9 cellular contexts compared by ENCODE assay signal in the genomic region with DNA sequence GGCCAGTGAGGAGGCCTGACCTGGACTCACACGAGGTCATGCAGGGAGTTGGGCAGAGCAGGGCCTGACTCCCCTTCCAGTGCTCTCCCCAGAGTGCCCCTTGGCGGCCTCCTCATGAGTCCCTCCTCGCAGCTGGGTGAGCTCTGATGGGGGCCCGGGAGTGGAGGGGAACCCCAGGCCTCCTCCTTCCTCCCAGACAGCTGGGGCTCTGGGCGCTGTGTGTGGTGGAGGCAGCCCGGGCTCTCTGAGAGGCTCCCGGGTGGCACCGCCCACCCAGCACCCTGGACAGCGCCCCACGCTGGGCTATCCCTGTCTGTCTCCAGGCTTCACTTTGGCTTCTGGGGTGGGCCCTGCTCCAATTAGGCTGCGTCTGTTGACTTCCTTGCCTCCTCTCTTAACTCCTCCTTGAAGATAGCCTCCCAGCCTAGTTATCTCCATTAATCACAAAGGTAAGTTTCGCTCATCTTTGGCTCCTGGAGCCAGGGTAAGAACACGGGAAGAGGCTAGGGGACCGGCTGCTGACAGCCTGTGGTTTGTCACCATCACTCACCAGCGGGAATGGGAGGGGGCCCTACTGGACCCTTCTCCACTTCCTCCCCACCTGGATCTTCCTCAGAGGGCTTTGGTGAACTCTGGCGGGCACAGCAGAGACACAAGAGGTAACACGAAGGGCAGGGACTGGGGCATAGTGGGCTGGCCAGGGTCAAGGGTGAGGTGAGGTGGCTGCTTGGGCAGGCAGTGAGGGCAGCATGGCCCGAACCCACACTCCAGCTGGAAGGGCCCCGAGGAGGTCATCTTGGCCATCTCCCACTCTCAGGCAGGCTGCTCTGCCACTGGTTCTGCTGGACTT. TPM values are rescaled to one million over a fixed set of nuclear protein-coding genes. Genes with fewer than 3 reads are reported as not detected.
DNase-seq lines count a peak whose midpoint lies in the region; ATAC-seq, FAIRE-seq and TF ChIP-seq lines count a peak whose summit lies in the region.
"Had no signal": no experiment of that assay in that cellular context is flagged by ENCODE, and none has a peak within 500 bp of the region (broad histone marks: within the 10 kb centered on the region; RNA-seq: fewer than 3 reads in every experiment).

No MANE protein-coding gene starts in this region.

- intact Hi-C loops in kidney (cut with DNase I): no loop called here

- POLR2A ChIA-PET in A549 (lab: Yijun Ruan, JAX) (no interaction called here), HEK293T (lab: Yijun Ruan, JAX) (no interaction called here)
- POLR2A ChIA-PET in activated CD8-positive, alpha-beta T cell treated with anti-CD3 and anti-CD28 coated beads, Interleukin-2, amount 10 ng/mL, durations not matched to agents 7 days and 5 days (lab: Charles Lee): no interaction called here

- H3K9me3 ChIP-seq in A549 (no peaks in the 10 kb centered on the region), kidney (ENCODE audit: control insufficient read depth in 1 of 2, low read length in 2 of 2) (no peaks in the 10 kb centered on the region)

- H3K4me2 ChIP-seq in A549: no peak overlapping the region

- peak; percentile 43 to 76; a peak in 5 of 6 replicates for ATAC-seq in A549
- ATAC-seq in activated CD8-positive, alpha-beta T cell treated with anti-CD3 and anti-CD28 coated beads, Interleukin-2, amount 10 ng/mL, durations not matched to agents 7 days and 5 days: peak; percentile 89
- no peak for ATAC-seq in HG03097 (IDR thresholded peaks at IDR 0.05; ENCODE audit: low FRiP score, unreplicated experiment)
- ATAC-seq in HG03521 (IDR thresholded peaks at IDR 0.05; ENCODE audit: unreplicated experiment): no peak

- H3K4me3 ChIP-seq in A549: no peak overlapping the region
- H3K4me3 ChIP-seq in kidney (ENCODE audit: low read length in 2 of 2): no peak overlapping the region
- H3K4me3 ChIP-seq: SK-N-MC had no signal

- H3K36me3 ChIP-seq in kidney (ENCODE audit: control insufficient read depth in 1 of 2, insufficient read depth in 2 of 2, low read length in 2 of 2): no peaks in the 10 kb centered on the region

- DNase-seq in A549 (ENCODE audit: low read depth in 1 of 2, low spot score in 1 of 2): no peak
- DNase-seq in HEK293T (ENCODE audit: extremely low spot score): peak; percentile 48
- peak; percentile 61 for DNase-seq in activated CD8-positive, alpha-beta T cell treated with anti-CD3 and anti-CD28 coated beads, Interleukin-2, amount 10 ng/mL, durations not matched to agents 7 days and 5 days
- peak; percentile 67 for DNase-seq in kidney
- DNase-seq in ureter (ENCODE audit: low spot score): no peak
- DNase-seq in inferior parietal cortex (ENCODE audit: extremely low spot score): no peak

- H3K4me1 Mint-ChIP-seq in activated CD8-positive, alpha-beta T cell treated with anti-CD3 and anti-CD28 coated beads, Interleukin-2, amount 10 ng/mL, durations not matched to agents 7 days and 5 days (ENCODE audit: low read depth): no peaks in the 10 kb centered on the region

- no peak overlapping the region for H3K4me3 Mint-ChIP-seq in activated CD8-positive, alpha-beta T cell treated with anti-CD3 and anti-CD28 coated beads, Interleukin-2, amount 10 ng/mL, durations not matched to agents 7 days and 5 days

- TF ChIP-seq POLR2A in A549 (IDR thresholded peaks at IDR 0.05; ENCODE audit: low read length): no peak

- H3K4me1 ChIP-seq in A549: no peaks in the 10 kb centered on the region
- no peaks in the 10 kb centered on the region for H3K4me1 ChIP-seq in kidney (ENCODE audit: control insufficient read depth in 1 of 2, insufficient read depth in 1 of 2, low read depth in 1 of 2, low read length in 2 of 2)

- no peak for FAIRE-seq in A549 (lab: Jason Lieb, UNC)
- FAIRE-seq in kidney (lab: Jason Lieb, UNC): no peak

- CTCF ChIA-PET in A549 (lab: Yijun Ruan, JAX): interaction anchor here (1.1 to 2.0 kb wide), 2 partner anchors 21 to 22 kb away, joined by 5 to 6 read pairs; no protein-coding TSS in a partner anchor
- CTCF ChIA-PET in HEK293T (lab: Yijun Ruan, JAX): interaction anchor here (2.0 kb wide), 1 partner anchor 161 kb away, joined by 6 read pairs; no protein-coding TSS in a partner anchor
- CTCF ChIA-PET in activated CD8-positive, alpha-beta T cell treated with anti-CD3 and anti-CD28 coated beads, Interleukin-2, amount 10 ng/mL, durations not matched to agents 7 days and 5 days (lab: Charles Lee): no interaction called here

- no peak for TF ChIP-seq EP300 in A549 (IDR thresholded peaks at IDR 0.05)

- H3K27ac Mint-ChIP-seq in activated CD8-positive, alpha-beta T cell treated with anti-CD3 and anti-CD28 coated beads, Interleukin-2, amount 10 ng/mL, durations not matched to agents 7 days and 5 days: no peak overlapping the region

- no peak overlapping the region for H3K9ac ChIP-seq in kidney (ENCODE audit: low read length in 2 of 2)

- no peak for TF ChIP-seq RAD21 in A549 (conservative IDR thresholded peaks at IDR 0.05 in 1 of 2, IDR thresholded peaks at IDR 0.05 in 1 of 2)

- H3K27ac ChIP-seq in A549 (no peak overlapping the region), kidney (ENCODE audit: low read depth in 2 of 2, low read length in 2 of 2) (no peak overlapping the region)
- H3K27ac ChIP-seq: SK-N-MC had no signal

- H3K36me3 Mint-ChIP-seq in activated CD8-positive, alpha-beta T cell treated with anti-CD3 and anti-CD28 coated beads, Interleukin-2, amount 10 ng/mL, durations not matched to agents 7 days and 5 days (ENCODE audit: low read depth): no peaks in the 10 kb centered on the region

- H3K9me3 Mint-ChIP-seq in activated CD8-positive, alpha-beta T cell treated with anti-CD3 and anti-CD28 coated beads, Interleukin-2, amount 10 ng/mL, durations not matched to agents 7 days and 5 days (ENCODE audit: insufficient read depth): no peaks in the 10 kb centered on the region

- WGBS in A549 (ENCODE audit: missing lambda C conversion rate): 31% methylated on average over 14 of the region's 19 CpGs

- no peaks in the 10 kb centered on the region for H3K27me3 Mint-ChIP-seq in activated CD8-positive, alpha-beta T cell treated with anti-CD3 and anti-CD28 coated beads, Interleukin-2, amount 10 ng/mL, durations not matched to agents 7 days and 5 days (ENCODE audit: low read depth)

- TF ChIP-seq CTCF in A549 (IDR thresholded peaks at IDR 0.05): no peak
- no peak for TF ChIP-seq CTCF in kidney (IDR thresholded peaks at IDR 0.05; ENCODE audit: borderline replicate concordance, extremely low read depth, insufficient read depth)

TF ChIP-seq in A549, 52 proteins besides CTCF, POLR2A, EP300 and RAD21 (continues in another document):
- TF ChIP-seq, protein P1, sequence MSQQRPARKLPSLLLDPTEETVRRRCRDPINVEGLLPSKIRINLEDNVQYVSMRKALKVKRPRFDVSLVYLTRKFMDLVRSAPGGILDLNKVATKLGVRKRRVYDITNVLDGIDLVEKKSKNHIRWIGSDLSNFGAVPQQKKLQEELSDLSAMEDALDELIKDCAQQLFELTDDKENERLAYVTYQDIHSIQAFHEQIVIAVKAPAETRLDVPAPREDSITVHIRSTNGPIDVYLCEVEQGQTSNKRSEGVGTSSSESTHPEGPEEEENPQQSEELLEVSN (IDR thresholded peaks at IDR 0.05; ENCODE audit: borderline replicate concordance, low read depth): no peak
- TF ChIP-seq BHLHE40 (IDR thresholded peaks at IDR 0.05; ENCODE audit: low read depth, low read length) (no peak), EHMT2 (IDR thresholded peaks at IDR 0.05; ENCODE audit: low read depth) (0 out of 2 replicates have a peak, but pooled peaks have one; percentile 39), ZNF302 (CRISPR knock-in tag; IDR thresholded peaks at IDR 0.05) (no peak), KDM5A (IDR thresholded peaks at IDR 0.05) (no peak), FOSL2 (IDR thresholded peaks at IDR 0.05) (no peak), FOSL2 (CRISPR knock-in tag; IDR thresholded peaks at IDR 0.05) (no peak), POLR2AphosphoS2 (conservative IDR thresholded peaks at IDR 0.05; ENCODE audit: low read length) (no peak), CHD2 (IDR thresholded peaks at IDR 0.05; ENCODE audit: low read length, partially characterized antibody) (no peak), EHF (CRISPR knock-in tag; IDR thresholded peaks at IDR 0.05) (no peak)

TF ChIP-seq in HEK293T, 16 proteins besides CTCF, POLR2A, EP300 and RAD21:
- TF ChIP-seq SUZ12 (IDR thresholded peaks at IDR 0.05) (no peak), FOXM1 (IDR thresholded peaks at IDR 0.05; ENCODE audit: borderline replicate concordance) (no peak), HDGF (IDR thresholded peaks at IDR 0.05; ENCODE audit: borderline replicate concordance) (no peak), SP1 (IDR thresholded peaks at IDR 0.05) (no peak), ZNF384 (IDR thresholded peaks at IDR 0.05) (no peak), CTBP1 (IDR thresholded peaks at IDR 0.05; ENCODE audit: borderline replicate concordance) (no peak), FOXK2 (IDR thresholded peaks at IDR 0.05) (no peak), LEF1 (IDR thresholded peaks at IDR 0.05; ENCODE audit: borderline replicate concordance) (no peak), ARNT (IDR thresholded peaks at IDR 0.05) (no peak), L3MBTL2 (conservative IDR thresholded peaks at IDR 0.05) (no peak), BHLHE40 (IDR thresholded peaks at IDR 0.05; ENCODE audit: borderline replicate concordance) (no peak), FOXA1 (IDR thresholded peaks at IDR 0.05) (no peak), TARDBP (IDR thresholded peaks at IDR 0.05) (no peak)
- TF ChIP-seq, protein P2, sequence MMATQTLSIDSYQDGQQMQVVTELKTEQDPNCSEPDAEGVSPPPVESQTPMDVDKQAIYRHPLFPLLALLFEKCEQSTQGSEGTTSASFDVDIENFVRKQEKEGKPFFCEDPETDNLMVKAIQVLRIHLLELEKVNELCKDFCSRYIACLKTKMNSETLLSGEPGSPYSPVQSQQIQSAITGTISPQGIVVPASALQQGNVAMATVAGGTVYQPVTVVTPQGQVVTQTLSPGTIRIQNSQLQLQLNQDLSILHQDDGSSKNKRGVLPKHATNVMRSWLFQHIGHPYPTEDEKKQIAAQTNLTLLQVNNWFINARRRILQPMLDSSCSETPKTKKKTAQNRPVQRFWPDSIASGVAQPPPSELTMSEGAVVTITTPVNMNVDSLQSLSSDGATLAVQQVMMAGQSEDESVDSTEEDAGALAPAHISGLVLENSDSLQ (IDR thresholded peaks at IDR 0.05): no peak

RNA-seq across cellular contexts. Expression of a gene that starts 13.1 kb away (rescaled TPM):
- 0.03 TPM in 1 of 2 replicates, not detected in the other for polyA plus RNA-seq in A549 (2011; rRNA removed)
- polyA plus RNA-seq in A549 (2012; cell fraction: cytosol; rRNA removed): 0.01 TPM in 2 replicates
- polyA plus RNA-seq in A549 (2012; cell fraction: nucleus; rRNA removed): 0.02 and 0.11 TPM in 2 replicates
- 0.03 to 0.05 TPM (median 0.03 TPM) in 3 replicates for polyA plus RNA-seq in A549 (2017; fragmentation: RNase III; extraction: RNeasy Plus Mini Kit Qiagen cat#74134 plus additional on column Dnase treatment)
- polyA minus RNA-seq in A549 (2011; rRNA and poly(A)+ RNA removed): 0.08 TPM in 1 of 2 replicates, not detected in the other
- total RNA-seq in activated CD8-positive, alpha-beta T cell treated with anti-CD3 and anti-CD28 coated beads, Interleukin-2, amount 10 ng/mL, durations not matched to agents 7 days and 5 days: not detected
- 0.13 TPM for total RNA-seq in kidney
- 0.09 TPM for polyA plus RNA-seq in kidney (ENCODE audit: insufficient read depth, low read depth, low replicate concordance)
- 0.21 TPM for total RNA-seq in ureter

Comparison
In these comparisons a context has a peak if more than half of its experiments do, and no peak if none do; other contexts are left out.
1. ATAC-seq: peak in A549 (2 of 2) and activated CD8-positive, alpha-beta T cell treated with anti-CD3 and anti-CD28 coated beads, Interleukin-2, amount 10 ng/mL, durations not matched to agents 7 days and 5 days (single experiment); none in HG03097 (single experiment) and HG03521 (single experiment).
2. DNase-seq: peak in HEK293T (single experiment), activated CD8-positive, alpha-beta T cell treated with anti-CD3 and anti-CD28 coated beads, Interleukin-2, amount 10 ng/mL, durations not matched to agents 7 days and 5 days (single experiment) and kidney (single experiment); none in A549 (0 of 2), ureter (single experiment) and inferior parietal cortex (single experiment).